32 cellular contexts compared by ENCODE assay signal in the genomic region with DNA sequence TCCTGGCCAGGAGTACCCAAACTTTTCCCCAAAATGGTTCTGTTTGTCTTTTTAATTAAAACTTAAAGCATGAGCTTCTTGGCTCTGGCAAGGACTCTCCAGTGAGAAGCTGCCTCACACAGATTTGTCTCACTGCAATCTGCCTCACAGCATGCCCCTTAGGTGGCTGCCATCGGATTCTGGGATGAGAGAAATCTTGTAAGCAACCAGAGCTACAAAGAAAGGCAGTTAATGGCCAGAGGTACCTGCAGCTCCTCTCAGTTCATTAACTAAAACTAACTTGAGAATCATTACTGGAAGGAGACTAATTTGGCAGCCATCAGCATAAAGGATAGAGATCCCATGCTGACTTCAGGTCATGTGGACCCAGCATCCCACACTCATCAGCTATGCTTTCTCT.
"Had no signal": no experiment of that assay in that cellular context is flagged by ENCODE, and none has a peak within 500 bp of the region (broad histone marks: within the 10 kb centered on the region; RNA-seq: fewer than 3 reads in every experiment).

No MANE protein-coding gene starts in this region.

- H3K9me3 ChIP-seq: adrenal gland, body of pancreas had no signal

- FAIRE-seq: frontal cortex had no signal

- H3K27ac Mint-ChIP-seq: activated CD4-positive, alpha-beta memory T cell treated with anti-CD3 and anti-CD28 coated beads, Interleukin-2, amount 10 ng/mL, durations not matched to agents 7 days and 5 days; activated CD4-positive, alpha-beta T cell treated with anti-CD3 and anti-CD28 coated beads, Interleukin-2, amount 10 ng/mL, durations not matched to agents 7 days and 5 days; activated naive CD8-positive, alpha-beta T cell treated with anti-CD3 and anti-CD28 coated beads for 36 hours; activated naive CD8-positive, alpha-beta T cell treated with anti-CD3 and anti-CD28 coated beads, Interleukin-2, amount 50 U/mL, for 24 hours; activated T-cell treated with anti-CD3 and anti-CD28 coated beads, Interleukin-2, amount 50 U/mL, for 24 hours; activated T-helper 17 cell treated with anti-CD3 and anti-CD28 coated beads, Interleukin-2, amount 50 U/mL, for 72 hours; dendritic cell treated with granulocyte-macrophage colony-stimulating factor and Interleukin-4, amounts not matched to agents 40 ng/mL and 50 ng/mL, for 4 days; endodermal cell; WTC11 had no signal

- DNase-seq: activated CD4-positive, alpha-beta memory T cell treated with anti-CD3 and anti-CD28 coated beads, Interleukin-2, amount 10 ng/mL, durations not matched to agents 7 days and 5 days; activated CD4-positive, alpha-beta T cell treated with anti-CD3 and anti-CD28 coated beads for 1 hour; activated CD4-positive, alpha-beta T cell treated with anti-CD3 and anti-CD28 coated beads for 4 hours; activated CD4-positive, alpha-beta T cell treated with anti-CD3 and anti-CD28 coated beads, Interleukin-2, amount 10 ng/mL, durations not matched to agents 7 days and 5 days; activated CD4-positive, alpha-beta T cell treated with anti-CD3 and anti-CD28 coated beads, Interleukin-2, amount 50 U/mL, for 4 hours; activated CD8-positive, alpha-beta memory T cell treated with anti-CD3 and anti-CD28 coated beads, Interleukin-2, amount 50 U/mL, for 48 hours; activated effector memory CD4-positive, alpha-beta T cell treated with Interleukin-2 at 50 U/mL for 16 hours; activated gamma-delta T cell treated with Interleukin-2 at 50 U/mL for 16 hours; activated naive CD4-positive, alpha-beta T cell treated with anti-CD3 and anti-CD28 coated beads, Interleukin-2, amount 50 U/mL, for 16 hours; activated naive CD4-positive, alpha-beta T cell treated with Interleukin-2 at 50 U/mL for 16 hours; activated naive CD8-positive, alpha-beta T cell treated with anti-CD3 and anti-CD28 coated beads for 36 hours; activated naive CD8-positive, alpha-beta T cell treated with anti-CD3 and anti-CD28 coated beads, Interleukin-2, amount 50 U/mL, for 24 hours; activated T-cell treated with anti-CD3 and anti-CD28 coated beads for 4 hours; activated T-cell treated with anti-CD3 and anti-CD28 coated beads, Interleukin-2, amount 50 U/mL, for 24 hours; adrenal gland; amygdala; aorta; body of pancreas; cerebellar nuclear complex; effector memory CD4-positive, alpha-beta T cell; endodermal cell; foreskin fibroblast; head of caudate nucleus; T-helper 2 cell had no signal

- H3K4me1 Mint-ChIP-seq: activated CD4-positive, alpha-beta memory T cell treated with anti-CD3 and anti-CD28 coated beads, Interleukin-2, amount 10 ng/mL, durations not matched to agents 7 days and 5 days; activated CD4-positive, alpha-beta T cell treated with anti-CD3 and anti-CD28 coated beads, Interleukin-2, amount 10 ng/mL, durations not matched to agents 7 days and 5 days; activated naive CD8-positive, alpha-beta T cell treated with anti-CD3 and anti-CD28 coated beads for 36 hours; activated naive CD8-positive, alpha-beta T cell treated with anti-CD3 and anti-CD28 coated beads, Interleukin-2, amount 50 U/mL, for 24 hours; activated T-helper 17 cell treated with anti-CD3 and anti-CD28 coated beads, Interleukin-2, amount 50 U/mL, for 72 hours; endodermal cell; WTC11 had no signal

- H3K27me3 Mint-ChIP-seq: activated CD4-positive, alpha-beta memory T cell treated with anti-CD3 and anti-CD28 coated beads, Interleukin-2, amount 10 ng/mL, durations not matched to agents 7 days and 5 days; activated CD4-positive, alpha-beta T cell treated with anti-CD3 and anti-CD28 coated beads, Interleukin-2, amount 10 ng/mL, durations not matched to agents 7 days and 5 days; activated naive CD8-positive, alpha-beta T cell treated with anti-CD3 and anti-CD28 coated beads for 36 hours; activated naive CD8-positive, alpha-beta T cell treated with anti-CD3 and anti-CD28 coated beads, Interleukin-2, amount 50 U/mL, for 24 hours; activated T-cell treated with anti-CD3 and anti-CD28 coated beads, Interleukin-2, amount 50 U/mL, for 24 hours; activated T-helper 17 cell treated with anti-CD3 and anti-CD28 coated beads, Interleukin-2, amount 50 U/mL, for 72 hours; dendritic cell treated with granulocyte-macrophage colony-stimulating factor and Interleukin-4, amounts not matched to agents 40 ng/mL and 50 ng/mL, for 4 days had no signal

- H3K36me3 ChIP-seq: adrenal gland had no signal

- H3K4me3 Mint-ChIP-seq: activated CD4-positive, alpha-beta memory T cell treated with anti-CD3 and anti-CD28 coated beads, Interleukin-2, amount 10 ng/mL, durations not matched to agents 7 days and 5 days; activated CD4-positive, alpha-beta T cell treated with anti-CD3 and anti-CD28 coated beads, Interleukin-2, amount 10 ng/mL, durations not matched to agents 7 days and 5 days; activated naive CD8-positive, alpha-beta T cell treated with anti-CD3 and anti-CD28 coated beads for 36 hours; activated naive CD8-positive, alpha-beta T cell treated with anti-CD3 and anti-CD28 coated beads, Interleukin-2, amount 50 U/mL, for 24 hours; activated T-cell treated with anti-CD3 and anti-CD28 coated beads, Interleukin-2, amount 50 U/mL, for 24 hours; activated T-helper 17 cell treated with anti-CD3 and anti-CD28 coated beads, Interleukin-2, amount 50 U/mL, for 72 hours; dendritic cell treated with granulocyte-macrophage colony-stimulating factor and Interleukin-4, amounts not matched to agents 40 ng/mL and 50 ng/mL, for 4 days; endodermal cell; WTC11 had no signal

- H3K4me1 ChIP-seq: adrenal gland, body of pancreas had no signal

- H3K27ac ChIP-seq: adrenal gland, body of pancreas, coronary artery, dorsolateral prefrontal cortex, VCaP had no signal

- H3K4me3 ChIP-seq: adrenal gland, body of pancreas, coronary artery, dorsolateral prefrontal cortex had no signal

- H3K9me3 Mint-ChIP-seq: activated CD4-positive, alpha-beta memory T cell treated with anti-CD3 and anti-CD28 coated beads, Interleukin-2, amount 10 ng/mL, durations not matched to agents 7 days and 5 days; activated T-helper 17 cell treated with anti-CD3 and anti-CD28 coated beads, Interleukin-2, amount 50 U/mL, for 72 hours; dendritic cell treated with granulocyte-macrophage colony-stimulating factor and Interleukin-4, amounts not matched to agents 40 ng/mL and 50 ng/mL, for 4 days had no signal

- H3K27me3 ChIP-seq: adrenal gland, body of pancreas, dorsolateral prefrontal cortex had no signal

- ATAC-seq: activated naive CD8-positive, alpha-beta T cell treated with anti-CD3 and anti-CD28 coated beads, Interleukin-2, amount 50 U/mL, for 24 hours; activated T-helper 17 cell treated with anti-CD3 and anti-CD28 coated beads, Interleukin-2, amount 50 U/mL, for 72 hours; body of pancreas; esophagus mucosa; WTC11 had no signal
